ENCODE assay signal across 1 cellular context in genomic region chr19:44738603-44739585, GRCh38.
TF ChIP-seq lines count a peak whose summit lies in the region.

No MANE protein-coding gene starts in this region.

TF ChIP-seq in A549, 52 proteins besides CTCF, POLR2A, EP300 and RAD21 (continued from another document):
- TF ChIP-seq, protein P1, sequence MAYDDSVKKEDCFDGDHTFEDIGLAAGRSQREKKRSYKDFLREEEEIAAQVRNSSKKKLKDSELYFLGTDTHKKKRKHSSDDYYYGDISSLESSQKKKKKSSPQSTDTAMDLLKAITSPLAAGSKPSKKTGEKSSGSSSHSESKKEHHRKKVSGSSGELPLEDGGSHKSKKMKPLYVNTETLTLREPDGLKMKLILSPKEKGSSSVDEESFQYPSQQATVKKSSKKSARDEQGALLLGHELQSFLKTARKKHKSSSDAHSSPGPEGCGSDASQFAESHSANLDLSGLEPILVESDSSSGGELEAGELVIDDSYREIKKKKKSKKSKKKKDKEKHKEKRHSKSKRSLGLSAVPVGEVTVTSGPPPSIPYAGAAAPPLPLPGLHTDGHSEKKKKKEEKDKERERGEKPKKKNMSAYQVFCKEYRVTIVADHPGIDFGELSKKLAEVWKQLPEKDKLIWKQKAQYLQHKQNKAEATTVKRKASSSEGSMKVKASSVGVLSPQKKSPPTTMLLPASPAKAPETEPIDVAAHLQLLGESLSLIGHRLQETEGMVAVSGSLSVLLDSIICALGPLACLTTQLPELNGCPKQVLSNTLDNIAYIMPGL (CRISPR knock-in tag; IDR thresholded peaks at IDR 0.05; ENCODE audit: borderline replicate concordance), result peak; percentile 52; the same call in 1 of the 2 replicates
- TF ChIP-seq CBX2 (IDR thresholded peaks at IDR 0.05; ENCODE audit: borderline replicate concordance, low read depth) (no peak), MAFK (IDR thresholded peaks at IDR 0.05; ENCODE audit: partially characterized antibody) (peak; percentile 92), RARB (CRISPR knock-in tag; IDR thresholded peaks at IDR 0.05) (peak; percentile 71), MYC (IDR thresholded peaks at IDR 0.05; ENCODE audit: borderline replicate concordance, low read length) (peak; percentile 55; the same call in 1 of the 2 replicates), RNF2 (IDR thresholded peaks at IDR 0.05; ENCODE audit: borderline replicate concordance, low read depth) (no peak), SREBF2 (IDR thresholded peaks at IDR 0.05) (no peak), FOSL2 (IDR thresholded peaks at IDR 0.05) (peak; percentile 27; the same call in 1 of the 2 replicates), FOSL2 (CRISPR knock-in tag; IDR thresholded peaks at IDR 0.05) (peak; percentile 89), NPAS2 (CRISPR knock-in tag; IDR thresholded peaks at IDR 0.05; ENCODE audit: borderline replicate concordance) (no peak), SMC3 (IDR thresholded peaks at IDR 0.05) (peak; percentile 44; the same call in 2 of the 3 replicates), ZNF302 (CRISPR knock-in tag; IDR thresholded peaks at IDR 0.05) (peak; percentile 52; the same call in 1 of the 2 replicates), EHF (CRISPR knock-in tag; IDR thresholded peaks at IDR 0.05) (peak; percentile 92; the same call in 1 of the 2 replicates), RCOR1 (IDR thresholded peaks at IDR 0.05; ENCODE audit: low read depth, low read length) (no peak), NFE2L2 (conservative IDR thresholded peaks at IDR 0.05; ENCODE audit: low read length) (peak; percentile 56; the same call in 1 of the 2 replicates), HEYL (CRISPR knock-in tag; IDR thresholded peaks at IDR 0.05) (peak; percentile 5), ELK1 (IDR thresholded peaks at IDR 0.05; ENCODE audit: low read depth, low read length) (no peak), POLR2AphosphoS2 (conservative IDR thresholded peaks at IDR 0.05; ENCODE audit: low read length) (0 out of 2 replicates have a peak, but pooled peaks have one; percentile 31), HOXB13 (CRISPR knock-in tag; IDR thresholded peaks at IDR 0.05; ENCODE audit: low read depth) (peak; percentile 82)
- TF ChIP-seq, protein P2, sequence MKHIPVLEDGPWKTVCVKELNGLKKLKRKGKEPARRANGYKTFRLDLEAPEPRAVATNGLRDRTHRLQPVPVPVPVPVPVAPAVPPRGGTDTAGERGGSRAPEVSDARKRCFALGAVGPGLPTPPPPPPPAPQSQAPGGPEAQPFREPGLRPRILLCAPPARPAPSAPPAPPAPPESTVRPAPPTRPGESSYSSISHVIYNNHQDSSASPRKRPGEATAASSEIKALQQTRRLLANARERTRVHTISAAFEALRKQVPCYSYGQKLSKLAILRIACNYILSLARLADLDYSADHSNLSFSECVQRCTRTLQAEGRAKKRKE (CRISPR knock-in tag; IDR thresholded peaks at IDR 0.05; ENCODE audit: low read depth), result peak; percentile 55; the same call in 1 of the 2 replicates
- TF ChIP-seq, protein P3, sequence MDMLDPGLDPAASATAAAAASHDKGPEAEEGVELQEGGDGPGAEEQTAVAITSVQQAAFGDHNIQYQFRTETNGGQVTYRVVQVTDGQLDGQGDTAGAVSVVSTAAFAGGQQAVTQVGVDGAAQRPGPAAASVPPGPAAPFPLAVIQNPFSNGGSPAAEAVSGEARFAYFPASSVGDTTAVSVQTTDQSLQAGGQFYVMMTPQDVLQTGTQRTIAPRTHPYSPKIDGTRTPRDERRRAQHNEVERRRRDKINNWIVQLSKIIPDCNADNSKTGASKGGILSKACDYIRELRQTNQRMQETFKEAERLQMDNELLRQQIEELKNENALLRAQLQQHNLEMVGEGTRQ (IDR thresholded peaks at IDR 0.05), result peak; percentile 55; the same call in 1 of the 2 replicates
